ENCODE assay signal across 9 cellular contexts in the genomic region with DNA sequence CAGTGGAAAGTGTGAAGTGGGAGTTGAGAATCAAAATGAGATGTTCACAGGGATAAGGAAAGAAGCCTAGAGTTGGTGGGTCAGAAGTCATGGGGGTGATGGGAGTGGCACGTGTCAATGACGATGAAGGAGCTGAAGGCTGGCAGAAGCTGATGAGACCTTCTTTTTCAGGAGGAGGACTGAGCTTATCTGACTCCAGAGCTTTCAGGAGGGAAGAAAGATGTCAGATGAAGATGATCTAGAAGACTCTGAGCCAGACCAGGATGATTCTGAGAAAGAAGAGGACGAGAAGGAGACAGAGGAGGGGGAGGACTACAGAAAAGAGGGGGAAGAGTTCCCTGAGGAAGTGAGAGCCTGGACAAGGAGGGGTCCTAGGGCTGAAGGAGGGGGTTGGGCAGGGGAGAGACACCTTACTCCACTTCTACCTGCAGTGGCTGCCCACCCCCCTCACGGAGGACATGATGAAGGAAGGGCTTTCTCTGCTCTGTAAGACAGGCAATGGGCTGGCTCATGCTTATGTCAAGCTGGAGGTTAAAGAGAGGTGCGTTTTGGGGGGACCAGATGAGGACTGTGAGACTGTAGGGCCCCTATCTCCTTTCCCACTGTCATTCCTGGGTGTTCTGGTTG.
DNase-seq lines count a peak whose midpoint lies in the region; TF ChIP-seq lines count a peak whose summit lies in the region.
"Had no signal": no experiment of that assay in that cellular context is flagged by ENCODE, and none has a peak within 500 bp of the region (broad histone marks: within the 10 kb centered on the region; RNA-seq: fewer than 3 reads in every experiment).

No MANE protein-coding gene starts in this region.

- H2AFZ ChIP-seq in Loucy (ENCODE audit: low read length) (no peak overlapping the region), parathyroid adenoma (peak overlapping the region; percentile 95)

- H3K79me2 ChIP-seq in Loucy (ENCODE audit: insufficient read depth, low read length) (no peaks in the 10 kb centered on the region), parathyroid adenoma (no peaks in the 10 kb centered on the region)

- H3K4me1 ChIP-seq in BLaER1 treated with 17β-estradiol and CSF1 and Interleukin-3, amounts not matched to agents 10 nM and 100 nM = peaks cover 16 to 26% (median 21%) of the 10 kb centered on the region in 10 experiments; a peak in 19 of 20 replicates
- H3K4me1 ChIP-seq in Loucy (ENCODE audit: insufficient read depth, low read length, poor library complexity, severe bottlenecking) (peaks cover 22% of the 10 kb centered on the region), parathyroid adenoma (peaks cover 8% of the 10 kb centered on the region)

- H3K9me3 ChIP-seq in BLaER1 treated with 17β-estradiol and CSF1 and Interleukin-3, amounts not matched to agents 10 nM and 100 nM (replicated peaks in 1 of 11) = no peaks in the 10 kb centered on the region; a peak in 1 of 22 replicates
- H3K9me3 ChIP-seq in Loucy (ENCODE audit: insufficient read depth, low read depth, low read length) (no peaks in the 10 kb centered on the region), parathyroid adenoma (ENCODE audit: control insufficient read depth, low read length) (no peaks in the 10 kb centered on the region)

- peaks cover 0 to 5% (median 0%) of the 10 kb centered on the region in 11 experiments; a peak in 2 of 22 replicates for H3K27me3 ChIP-seq in BLaER1 treated with 17β-estradiol and CSF1 and Interleukin-3, amounts not matched to agents 10 nM and 100 nM
- H3K27me3 ChIP-seq in Loucy (ENCODE audit: insufficient read depth, low read length, poor library complexity, severe bottlenecking) (no peaks in the 10 kb centered on the region), parathyroid adenoma (ENCODE audit: control insufficient read depth, insufficient read depth, low read length) (no peaks in the 10 kb centered on the region)

- H3F3A ChIP-seq in Loucy (ENCODE audit: low read depth) = no peaks in the 10 kb centered on the region; the same call in 1 of the 2 replicates

- peaks cover 0 to 21% (median 5%) of the 10 kb centered on the region in 11 experiments; a peak in 7 of 22 replicates for H3K36me3 ChIP-seq in BLaER1 treated with 17β-estradiol and CSF1 and Interleukin-3, amounts not matched to agents 10 nM and 100 nM
- H3K36me3 ChIP-seq in Loucy (ENCODE audit: insufficient read depth, low read length) (no peaks in the 10 kb centered on the region), parathyroid adenoma (ENCODE audit: control insufficient read depth, insufficient read depth, low read length) (no peaks in the 10 kb centered on the region)

- DNase-seq in epithelial cell of esophagus (ENCODE audit: low read depth) (no peak), NCI-H446 (lab: John Stamatoyannopoulos, UW) (no peak), GDM1 (lab: John Stamatoyannopoulos, UW) (no peak), D341Med (ENCODE audit: low spot score) (no peak)
- DNase-seq in stimulated activated CD4-positive, alpha-beta T cell treated with anti-CD3 and anti-CD28 coated beads, Interleukin-2, amount 100 ng/mL, for 24 hours = no peak
- DNase-seq: cortex of kidney had no signal

- H3K4me2 ChIP-seq in BLaER1 treated with 17β-estradiol and CSF1 and Interleukin-3, amounts not matched to agents 10 nM and 100 nM = peak overlapping the region; percentile 80 to 96 (median 94)
- H3K4me2 ChIP-seq in Loucy (ENCODE audit: low read depth, low read length, poor library complexity, severe bottlenecking) (peak overlapping the region; percentile 78), parathyroid adenoma (ENCODE audit: low read length) (peak overlapping the region; percentile 87)

- H4K20me1 ChIP-seq in BLaER1 treated with 17β-estradiol and CSF1 and Interleukin-3, amounts not matched to agents 10 nM and 100 nM = no peaks in the 10 kb centered on the region
- H4K20me1 ChIP-seq in Loucy (ENCODE audit: insufficient read depth, low read length, poor library complexity, severe bottlenecking) = no peaks in the 10 kb centered on the region

- no peaks in the 10 kb centered on the region for H3K9me2 ChIP-seq in Loucy (replicated peaks; ENCODE audit: low read depth, low read length)

- peak overlapping the region; percentile 65 to 76 (median 70) for H3K4me3 ChIP-seq in BLaER1 treated with 17β-estradiol and CSF1 and Interleukin-3, amounts not matched to agents 10 nM and 100 nM
- peak overlapping the region; percentile 91 for H3K4me3 ChIP-seq in Loucy (ENCODE audit: low read length, poor library complexity, severe bottlenecking)
- H3K4me3 ChIP-seq in epithelial cell of esophagus (ENCODE audit: low read length) = peak overlapping the region; percentile 79
- peak overlapping the region; percentile 75 for H3K4me3 ChIP-seq in parathyroid adenoma (ENCODE audit: low read depth, low read length)

- TF ChIP-seq CTCF in Loucy (conservative IDR thresholded peaks at IDR 0.05; ENCODE audit: low read length) = no peak
- TF ChIP-seq CTCF in epithelial cell of esophagus (IDR thresholded peaks at IDR 0.05; ENCODE audit: insufficient read depth, low read depth, low read length, missing control alignments) = no peak
- TF ChIP-seq CTCF in parathyroid adenoma (IDR thresholded peaks at IDR 0.05) = no peak

- H3K9ac ChIP-seq in BLaER1 treated with 17β-estradiol and CSF1 and Interleukin-3, amounts not matched to agents 10 nM and 100 nM = peak overlapping the region; percentile 73 to 82 (median 80)
- peak overlapping the region; percentile 79 for H3K9ac ChIP-seq in Loucy (ENCODE audit: low read depth, low read length, poor library complexity, severe bottlenecking)
- peak overlapping the region; percentile 62 for H3K9ac ChIP-seq in parathyroid adenoma

- H3K27ac ChIP-seq in BLaER1 treated with 17β-estradiol and CSF1 and Interleukin-3, amounts not matched to agents 10 nM and 100 nM = peak overlapping the region in 10 of 11 experiments; percentile 62 to 78 (median 74); a peak in 12 of 22 replicates
- peak overlapping the region; percentile 88 for H3K27ac ChIP-seq in parathyroid adenoma
